ENCODE assay signal across 8 cellular contexts in the genomic region with DNA sequence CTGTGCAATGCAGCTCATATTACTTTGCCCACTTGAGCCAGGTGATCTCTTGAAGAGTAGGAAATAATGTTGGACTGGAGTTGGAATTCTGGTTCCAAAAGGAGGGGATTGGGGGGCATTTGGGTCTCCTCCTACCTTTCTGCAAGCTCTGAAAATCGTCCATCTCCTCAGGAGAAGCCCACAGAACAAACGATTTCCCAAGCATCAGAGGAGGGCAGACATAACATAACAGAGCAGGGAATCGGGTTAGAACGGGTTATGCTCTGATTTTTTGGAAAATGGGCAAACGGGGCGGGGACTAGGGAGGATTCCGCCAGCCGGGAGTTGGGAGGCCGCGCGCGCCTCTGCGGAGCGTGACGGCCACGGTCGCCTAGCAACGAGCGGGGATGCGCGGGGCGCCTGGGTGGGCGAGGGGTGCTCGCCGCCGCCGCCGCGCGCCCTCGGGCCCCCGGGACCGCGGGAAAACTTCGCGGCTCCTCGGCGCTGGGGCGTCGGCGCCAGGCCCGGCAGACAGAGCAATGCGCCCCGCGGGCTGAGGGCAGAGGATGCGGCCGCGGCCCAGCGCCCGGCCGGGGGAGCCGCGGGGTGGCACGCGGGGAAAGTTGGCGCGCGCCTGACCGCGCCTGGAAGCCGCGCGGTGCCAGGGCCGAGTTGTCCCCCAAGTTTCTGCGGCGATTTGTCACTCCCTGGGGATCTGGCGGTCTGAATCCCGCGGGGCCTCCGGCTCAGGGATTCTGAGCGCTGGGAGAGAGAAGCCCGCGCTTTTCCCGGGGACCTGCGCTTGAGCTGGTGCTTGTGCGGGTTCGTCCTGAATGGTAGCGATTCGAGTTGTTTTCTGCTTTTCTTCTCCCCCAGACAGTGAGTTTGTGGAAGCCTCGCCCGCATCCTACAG. TPM values are rescaled to one million over a fixed set of nuclear protein-coding genes. Genes with fewer than 3 reads are reported as not detected.
DNase-seq lines count a peak whose midpoint lies in the region; TF ChIP-seq lines count a peak whose summit lies in the region.

No MANE protein-coding gene starts in this region.

- peak overlapping the region in 1 of 3 experiments; percentile 83; a peak in 2 of 7 replicates for H3K27ac Mint-ChIP-seq in H9

- H3K9me3 Mint-ChIP-seq in H9: no peaks in the 10 kb centered on the region; a peak in 1 of 5 replicates

- peaks cover 25% of the 10 kb centered on the region for H3K27me3 Mint-ChIP-seq in H9 (ENCODE audit: low read depth)

- H3K9me3 ChIP-seq in BLaER1 treated with 17β-estradiol and CSF1 and Interleukin-3, amounts not matched to agents 10 nM and 100 nM (replicated peaks in 1 of 11): no peaks in the 10 kb centered on the region
- H3K9me3 ChIP-seq in H9 (ENCODE audit: control insufficient read depth, low read depth, low read length) (no peaks in the 10 kb centered on the region), esophagus (ENCODE audit: control insufficient read depth in 2 of 2, insufficient read depth in 1 of 2, low read depth in 1 of 2, low read length in 1 of 2) (no peaks in the 10 kb centered on the region), muscle layer of duodenum (ENCODE audit: control insufficient read depth in 1 of 2, low read length in 2 of 2) (no peaks in the 10 kb centered on the region), uterus (no peaks in the 10 kb centered on the region)

- peak; percentile 42 for DNase-seq in H9
- DNase-seq in SK-N-DZ (ENCODE audit: low spot score): peak; percentile 57
- peak; percentile 53 to 66 for DNase-seq in uterus
- DNase-seq in pons (ENCODE audit: low spot score): no peak
- no peak for DNase-seq in foreskin melanocyte

- H3K56ac ChIP-seq in H9 (ENCODE audit: insufficient read length, low read depth, low read length): no peak overlapping the region

- H3K79me1 ChIP-seq in H9 (ENCODE audit: insufficient read depth, low read depth, low read length, poor library complexity, severe bottlenecking): no peaks in the 10 kb centered on the region

- no peak overlapping the region for H2BK5ac ChIP-seq in H9 (ENCODE audit: insufficient read length, low read length)

- H3K23ac ChIP-seq in H9 (ENCODE audit: insufficient read length, low read depth, low read length): no peak overlapping the region

- H3T11ph ChIP-seq in H9 (ENCODE audit: low read length): no peak overlapping the region

- peaks cover 0 to 4% (median 0%) of the 10 kb centered on the region in 11 experiments; a peak in 1 of 22 replicates for H4K20me1 ChIP-seq in BLaER1 treated with 17β-estradiol and CSF1 and Interleukin-3, amounts not matched to agents 10 nM and 100 nM
- no peaks in the 10 kb centered on the region for H4K20me1 ChIP-seq in H9 (ENCODE audit: control insufficient read depth, insufficient read depth, insufficient read length)

- no peaks in the 10 kb centered on the region; a peak in 1 of 7 replicates for H3K36me3 Mint-ChIP-seq in H9 (ENCODE audit: insufficient read depth in 1 of 3, low read depth in 3 of 3)

- H2BK120ac ChIP-seq in H9 (ENCODE audit: low read depth, low read length, poor library complexity, severe bottlenecking): no peak overlapping the region

- H3K4me1 ChIP-seq in BLaER1 treated with 17β-estradiol and CSF1 and Interleukin-3, amounts not matched to agents 10 nM and 100 nM: peaks cover 6 to 24% (median 17%) of the 10 kb centered on the region in 10 experiments; a peak in 17 of 20 replicates
- H3K4me1 ChIP-seq in H9 (ENCODE audit: insufficient read depth, low read length) (no peaks in the 10 kb centered on the region; the same call in 1 of the 2 replicates), esophagus (ENCODE audit: control insufficient read depth in 2 of 2, insufficient read depth in 2 of 2, low read length in 1 of 2) (peaks cover 2 to 3% of the 10 kb centered on the region in 2 donors), muscle layer of duodenum (ENCODE audit: control insufficient read depth in 1 of 2, insufficient read depth in 2 of 2, low read length in 2 of 2) (peaks cover 0 to 22% of the 10 kb centered on the region in 2 donors), uterus (peaks cover 0 to 3% of the 10 kb centered on the region in 2 donors)

- peaks cover 15 to 18% of the 10 kb centered on the region in 2 experiments for H3K4me1 Mint-ChIP-seq in H9

- no peak overlapping the region for H4K5ac ChIP-seq in H9 (ENCODE audit: insufficient read length, low read depth, low read length)

- intact Hi-C loops in uterus (cut with DNase I; ENCODE audit: low total_unique reads): no loop called here

- TF ChIP-seq POLR2A in uterus (IDR thresholded peaks at IDR 0.05): no peak

- H3K27me3 ChIP-seq in BLaER1 treated with 17β-estradiol and CSF1 and Interleukin-3, amounts not matched to agents 10 nM and 100 nM: peaks cover 39 to 55% (median 43%) of the 10 kb centered on the region in 11 experiments
- H3K27me3 ChIP-seq in H9 (ENCODE audit: insufficient read depth, low read length): no peaks in the 10 kb centered on the region; the same call in 1 of the 2 replicates
- no peaks in the 10 kb centered on the region for H3K27me3 ChIP-seq in esophagus (ENCODE audit: control insufficient read depth in 1 of 2, insufficient read depth in 2 of 2, low read length in 2 of 2)
- peaks cover 4% of the 10 kb centered on the region for H3K27me3 ChIP-seq in muscle layer of duodenum (ENCODE audit: low read depth, low read length)
- H3K27me3 ChIP-seq in uterus: no peaks in the 10 kb centered on the region

- H3K4me3 ChIP-seq in BLaER1 treated with 17β-estradiol and CSF1 and Interleukin-3, amounts not matched to agents 10 nM and 100 nM: peak overlapping the region; percentile 56 to 75 (median 64)
- H3K4me3 ChIP-seq in esophagus (ENCODE audit: low read depth in 1 of 2, low read length in 2 of 2) (peak overlapping the region; percentile 49 to 60), muscle layer of duodenum (ENCODE audit: low read depth in 1 of 2, low read length in 2 of 2) (peak overlapping the region; percentile 71 to 78), uterus (peak overlapping the region; percentile 43 to 54)

- H2BK20ac ChIP-seq in H9 (ENCODE audit: low read depth, low read length, poor library complexity, severe bottlenecking): no peak overlapping the region

- H3K36me3 ChIP-seq in BLaER1 treated with 17β-estradiol and CSF1 and Interleukin-3, amounts not matched to agents 10 nM and 100 nM: no peaks in the 10 kb centered on the region
- H3K36me3 ChIP-seq in esophagus (ENCODE audit: control insufficient read depth in 2 of 2, insufficient read depth in 2 of 2, low read length in 1 of 2): no peaks in the 10 kb centered on the region
- H3K36me3 ChIP-seq in muscle layer of duodenum (ENCODE audit: control insufficient read depth in 1 of 2, insufficient read depth in 2 of 2, low read length in 2 of 2): no peaks in the 10 kb centered on the region
- H3K36me3 ChIP-seq in uterus: no peaks in the 10 kb centered on the region

- peaks cover 12% of the 10 kb centered on the region for H3K23me2 ChIP-seq in H9 (ENCODE audit: insufficient read length, low read depth, low read length, poor library complexity, severe bottlenecking)

- H2BK12ac ChIP-seq in H9 (ENCODE audit: insufficient read length, low read depth, low read length): no peak overlapping the region

- H2BK15ac ChIP-seq in H9 (ENCODE audit: low read depth, low read length): no peak overlapping the region

- H3K79me2 ChIP-seq in H9 (ENCODE audit: insufficient read depth, low read length): no peaks in the 10 kb centered on the region

- WGBS in H9 (ENCODE audit: extremely low coverage, insufficient read length, low lambda C conversion rate): no CpG with 5 or more reads among the region's 81 CpGs
- 2% methylated on average over 52 to 81 of the region's 81 CpGs for WGBS in esophagus, 2 donors

- H3K4me2 ChIP-seq in BLaER1 treated with 17β-estradiol and CSF1 and Interleukin-3, amounts not matched to agents 10 nM and 100 nM: peak overlapping the region; percentile 90 to 100 (median 98)
- peak overlapping the region; percentile 73 for H3K4me2 ChIP-seq in H9 (ENCODE audit: insufficient read depth, insufficient read length, low read length)

- H2AK5ac ChIP-seq in H9 (ENCODE audit: insufficient read length, low read length): no peak overlapping the region

- TF ChIP-seq CTCF in H9 (conservative IDR thresholded peaks at IDR 0.05) (no peak), uterus (IDR thresholded peaks at IDR 0.05) (no peak)

- H2AFZ ChIP-seq in H9 (ENCODE audit: low read length): no peak overlapping the region

- peak overlapping the region; percentile 79 to 93 for H3K4me3 Mint-ChIP-seq in H9

- H3K4ac ChIP-seq in H9 (ENCODE audit: low read depth, low read length): no peak overlapping the region

- H3K18ac ChIP-seq in H9 (ENCODE audit: insufficient read length, low read depth, low read length): no peak overlapping the region

- H3K27ac ChIP-seq in BLaER1 treated with 17β-estradiol and CSF1 and Interleukin-3, amounts not matched to agents 10 nM and 100 nM: no peak overlapping the region
- H3K27ac ChIP-seq in H9 (ENCODE audit: insufficient read length, low read depth, low read length): no peak overlapping the region
- H3K27ac ChIP-seq in esophagus (ENCODE audit: low read depth in 2 of 2, low read length in 1 of 2): peak overlapping the region; percentile 5 to 82
- peak overlapping the region; percentile 18 for H3K27ac ChIP-seq in muscle layer of duodenum (ENCODE audit: low read length)
- peak overlapping the region; percentile 54 to 56 for H3K27ac ChIP-seq in uterus

- peak overlapping the region; percentile 29 to 72 (median 57); a peak in 19 of 22 replicates for H3K9ac ChIP-seq in BLaER1 treated with 17β-estradiol and CSF1 and Interleukin-3, amounts not matched to agents 10 nM and 100 nM
- peak overlapping the region; percentile 56 for H3K9ac ChIP-seq in H9 (ENCODE audit: extremely low read depth, insufficient read length, low read length)

- H3K14ac ChIP-seq in H9 (ENCODE audit: insufficient read depth, low read length): peak overlapping the region; percentile 24; the same call in 1 of the 2 replicates

- H4K91ac ChIP-seq in H9 (ENCODE audit: insufficient read length, low read depth, low read length): no peak overlapping the region

- no peak overlapping the region for H4K8ac ChIP-seq in H9 (replicated peaks; ENCODE audit: insufficient read length, low read depth, low read length)

RNA-seq across cellular contexts. Expression of gene AMOTL1, which starts 27.8 kb away (rescaled TPM):
- 18.5 and 20.2 TPM in 2 replicates for total RNA-seq in H9 (2021)
- polyA plus RNA-seq in SK-N-DZ (2014; cell fraction: cytosol; rRNA removed): 29.1 and 29.3 TPM in 2 replicates
- polyA plus RNA-seq in SK-N-DZ (2014; cell fraction: nucleus; rRNA removed): 22.3 and 29.8 TPM in 2 replicates
- polyA plus RNA-seq in esophagus: 10 to 100 TPM; 11.3 to 15.4 TPM
- 100 to 1,000 TPM in 1 of 4 donors, 10 to 100 TPM in 3; 20.6 to 107 (median 41.5) TPM for total RNA-seq in uterus

Comparison
In these comparisons a context has a peak if more than half of its experiments do, and no peak if none do; other contexts are left out.
1. H3K27ac ChIP-seq: peak in esophagus (2 of 2), muscle layer of duodenum (single experiment) and uterus (2 of 2); none in BLaER1 treated with 17β-estradiol and CSF1 and Interleukin-3, amounts not matched to agents 10 nM and 100 nM (0 of 11) and H9 (single experiment).
2. DNase-seq: peak in H9 (single experiment), SK-N-DZ (single experiment) and uterus (2 of 2); none in pons (single experiment) and foreskin melanocyte (single experiment).
3. Peak in every context shown above with its lines, with median percentiles within 50 percentile points of each other: H3K4me3 ChIP-seq.